8 cellular contexts compared by ENCODE assay signal in the genomic region with DNA sequence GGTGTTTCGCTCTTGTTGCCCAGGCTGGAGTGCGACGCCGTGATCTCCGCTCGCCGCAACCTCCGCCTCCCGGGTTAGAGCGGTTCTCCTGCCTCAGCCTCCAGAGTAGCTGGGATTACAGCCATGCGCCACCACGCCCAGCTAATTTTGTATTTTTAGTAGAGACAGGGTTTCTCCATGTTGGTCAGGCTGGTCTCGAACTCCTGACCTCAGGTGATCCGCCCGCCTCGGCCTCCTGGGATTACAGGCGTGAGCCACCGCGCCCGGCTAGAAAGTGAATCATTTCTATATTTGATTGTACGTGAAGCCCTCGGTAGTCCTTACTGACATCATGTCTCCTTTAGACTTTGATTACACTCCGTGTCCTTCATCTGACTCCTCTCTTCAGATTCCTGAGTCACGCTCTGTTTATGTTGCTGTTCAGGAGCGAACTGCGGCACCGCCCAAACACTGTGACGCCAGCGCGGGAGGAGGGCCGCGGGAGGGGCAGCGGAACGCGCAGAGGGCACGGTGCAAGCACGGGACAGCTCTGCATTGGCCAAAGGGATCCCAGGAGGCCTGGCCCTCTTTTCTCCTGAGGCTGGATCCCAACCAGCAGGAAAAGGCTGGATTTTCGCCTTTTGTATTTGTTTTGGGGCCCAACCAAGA. TPM values are rescaled to one million over a fixed set of nuclear protein-coding genes. Genes with fewer than 3 reads are reported as not detected.
A peak's percentile ranks its signal among the peaks of the same experiment; 100 is the strongest.
DNase-seq lines count a peak whose midpoint lies in the region; ATAC-seq, FAIRE-seq and TF ChIP-seq lines count a peak whose summit lies in the region.

No MANE protein-coding gene starts in this region.

- FAIRE-seq in GM18507 (lab: Jason Lieb, UNC): peak; percentile 81

- H3K27me3 ChIP-seq in colonic mucosa: no peaks in the 10 kb centered on the region
- H3K27me3 ChIP-seq in kidney epithelial cell (ENCODE audit: control insufficient read depth, insufficient read depth, low read length): no peaks in the 10 kb centered on the region

- ATAC-seq in HG03342 (IDR thresholded peaks at IDR 0.05; ENCODE audit: unreplicated experiment): peak; percentile 50

- peak overlapping the region; percentile 93 for H3K27ac ChIP-seq in colonic mucosa

- intact Hi-C loops in colonic mucosa (cut with DNase I): no loop called here

- TF ChIP-seq CTCF in colonic mucosa (IDR thresholded peaks at IDR 0.05) (no peak), kidney epithelial cell (IDR thresholded peaks at IDR 0.05; ENCODE audit: insufficient read depth, low read length, poor library complexity, severe bottlenecking) (no peak)

- H3K4me3 ChIP-seq in colonic mucosa: peak overlapping the region; percentile 64
- H3K4me3 ChIP-seq in kidney epithelial cell (ENCODE audit: low read depth, low read length): peak overlapping the region; percentile 69

- H3K9me3 ChIP-seq in colonic mucosa: no peaks in the 10 kb centered on the region

- H3K4me1 ChIP-seq in colonic mucosa: peaks cover 8% of the 10 kb centered on the region

- H3K36me3 ChIP-seq in colonic mucosa: no peaks in the 10 kb centered on the region
- no peaks in the 10 kb centered on the region for H3K36me3 ChIP-seq in kidney epithelial cell (ENCODE audit: control insufficient read depth, insufficient read depth, low read length)

- peak overlapping the region in 1 of 2 donors; percentile 94 for H3K9ac ChIP-seq in colonic mucosa (ENCODE audit: low read depth in 2 of 2, low read length in 2 of 2)

- no peak for DNase-seq in GM18507 (ENCODE audit: extremely low spot score, insufficient read length, low read depth)
- peak; percentile 70 to 89 for DNase-seq in NCI-H526 (lab: John Stamatoyannopoulos, UW)
- peak; percentile 86 for DNase-seq in activated CD4-positive, alpha-beta T cell treated with anti-CD3 and anti-CD28 coated beads, Interleukin-2, amount 50 U/mL, for 1 hour
- peak; percentile 97 for DNase-seq in colonic mucosa
- peak; percentile 100 for DNase-seq in kidney epithelial cell (ENCODE audit: low read depth)
- DNase-seq in stimulated activated CD4-positive, alpha-beta T cell treated with anti-CD3 and anti-CD28 coated beads, Interleukin-15, amount 100 ng/mL, for 1 hour (ENCODE audit: low read depth in 1 of 2, low spot score in 1 of 2): peak; percentile 53 to 78
- DNase-seq in NCI-H1694 (lab: John Stamatoyannopoulos, UW): no peak

RNA-seq across cellular contexts. Expression of gene GABARAPL1, which starts 0.6 kb away (rescaled TPM):
- total RNA-seq in colonic mucosa: 10 to 100 TPM; 12.8 to 42.8 TPM
- 44.2 and 47.0 TPM in 2 replicates for total RNA-seq in kidney epithelial cell

RNA-seq across cellular contexts. Expression of gene TMEM52B, which starts 33.3 kb away (rescaled TPM):
- total RNA-seq in colonic mucosa (not detected), kidney epithelial cell (0.48 TPM in 1 of 2 replicates, not detected in the other)

RNA-seq across cellular contexts. Expression of gene OLR1, which starts 40.2 kb away (rescaled TPM):
- total RNA-seq in colonic mucosa (under 1 TPM; 0.20 to 0.77 TPM), kidney epithelial cell (not detected in 2 replicates)

Comparison
In these comparisons a context has a peak if more than half of its experiments do, and no peak if none do; other contexts are left out.
1. DNase-seq: peak in NCI-H526 (2 of 2), activated CD4-positive, alpha-beta T cell treated with anti-CD3 and anti-CD28 coated beads, Interleukin-2, amount 50 U/mL, for 1 hour (single experiment), colonic mucosa (single experiment), kidney epithelial cell (single experiment) and stimulated activated CD4-positive, alpha-beta T cell treated with anti-CD3 and anti-CD28 coated beads, Interleukin-15, amount 100 ng/mL, for 1 hour (2 of 2); none in GM18507 (single experiment) and NCI-H1694 (single experiment).